Comparison of ENCODE assay signal across 8 cellular contexts in genomic region chr4:76011700-76012387, GRCh38. TPM values are rescaled to one million over a fixed set of nuclear protein-coding genes. Genes with fewer than 3 reads are reported as not detected.
DNase-seq lines count a peak whose midpoint lies in the region; ATAC-seq, FAIRE-seq and TF ChIP-seq lines count a peak whose summit lies in the region.

No MANE protein-coding gene starts in this region.

- intact Hi-C loops in colonic mucosa (cut with DNase I) = no loop called here

- peak overlapping the region; percentile 80 for H3K27ac ChIP-seq in ACC112 (ENCODE audit: low read depth, low read length)
- peak overlapping the region; percentile 51 for H3K27ac ChIP-seq in colonic mucosa

- no peaks in the 10 kb centered on the region for H3K79me2 ChIP-seq in ACC112 (ENCODE audit: control insufficient read depth, insufficient read depth, low read length, unreplicated experiment)

- H3K9me3 ChIP-seq in colonic mucosa = no peaks in the 10 kb centered on the region

- peak; percentile 79 for ATAC-seq in HG03442 (IDR thresholded peaks at IDR 0.05; ENCODE audit: unreplicated experiment)

- TF ChIP-seq POLR2A in erythroblast (IDR thresholded peaks at IDR 0.05; ENCODE audit: low read length) = no peak

- peak overlapping the region; percentile 61 for H2AFZ ChIP-seq in ACC112 (ENCODE audit: low read length, unreplicated experiment)

- H3K4me1 ChIP-seq in ACC112 (ENCODE audit: control insufficient read depth, insufficient read depth, low read length, unreplicated experiment) (peaks cover 20% of the 10 kb centered on the region), colonic mucosa (no peaks in the 10 kb centered on the region)

- TF ChIP-seq CTCF in colonic mucosa (IDR thresholded peaks at IDR 0.05) = no peak

- FAIRE-seq in GM19239 (lab: Jason Lieb, UNC) = peak; percentile 86

- H3K27me3 ChIP-seq in ACC112 (ENCODE audit: insufficient read depth, low read length) (no peaks in the 10 kb centered on the region), colonic mucosa (no peaks in the 10 kb centered on the region)

- peak overlapping the region in 1 of 2 donors; percentile 56 for H3K9ac ChIP-seq in colonic mucosa (ENCODE audit: low read depth in 2 of 2, low read length in 2 of 2)

- no peaks in the 10 kb centered on the region for H3K36me3 ChIP-seq in ACC112 (ENCODE audit: insufficient read depth, low read length)
- no peaks in the 10 kb centered on the region for H3K36me3 ChIP-seq in colonic mucosa

- H3K4me3 ChIP-seq in ACC112 (ENCODE audit: low read depth, low read length) (peak overlapping the region; percentile 57), colonic mucosa (no peak overlapping the region)

- DNase-seq in GM19239 (ENCODE audit: insufficient read length, low spot score) (no peak), colonic mucosa (no peak), mucosa of gallbladder (ENCODE audit: low spot score) (peak; percentile 36), erythroblast (lab: John Stamatoyannopoulos, UW) (no peak), NCI-H345 treated with DMSO at 0.1 percent for 48 hours (lab: John Stamatoyannopoulos, UW; ENCODE audit: unreplicated experiment) (no peak)
- DNase-seq in activated CD4-positive, alpha-beta T cell treated with anti-CD3 and anti-CD28 coated beads for 4 hours = no peak

RNA-seq across cellular contexts. Expression of gene CXCL9, which starts 4.5 kb away (rescaled TPM):
- total RNA-seq in colonic mucosa (1 to 10 TPM in 1 of 2 donors, under 1 TPM in 1; 0.52 to 1.1 TPM), mucosa of gallbladder (0.35 TPM)

RNA-seq across cellular contexts. Expression of gene CXCL10, which starts 11.5 kb away (rescaled TPM):
- total RNA-seq in colonic mucosa = under 1 TPM; 0.72 to 0.90 TPM
- 0.81 TPM for total RNA-seq in mucosa of gallbladder

RNA-seq across cellular contexts. Expression of gene SDAD1, which starts 21.1 kb away (rescaled TPM):
- total RNA-seq in colonic mucosa (10 to 100 TPM; 20.8 to 27.4 TPM), mucosa of gallbladder (25.6 TPM)

RNA-seq across cellular contexts. Expression of gene CXCL11, which starts 24.0 kb away (rescaled TPM):
- total RNA-seq in colonic mucosa = not detected
- total RNA-seq in mucosa of gallbladder = not detected
